8 cellular contexts compared by ENCODE assay signal in genomic region chr17:8151120-8151640, GRCh38. TPM values are rescaled to one million over a fixed set of nuclear protein-coding genes. Genes with fewer than 3 reads are reported as not detected.
DNase-seq lines count a peak whose midpoint lies in the region; ATAC-seq and TF ChIP-seq lines count a peak whose summit lies in the region.

No MANE protein-coding gene starts in this region.

- H3K36me3 ChIP-seq in suprapubic skin = peaks cover 54% of the 10 kb centered on the region

- TF ChIP-seq POLR2A in suprapubic skin (IDR thresholded peaks at IDR 0.05) = peak in 1 of 2 donors; percentile 34

- DNase-seq in AG09319 (ENCODE audit: extremely low read depth, low read depth) (peak; percentile 77), SK-MEL-5 (ENCODE audit: low read depth, low spot score) (peak; percentile 82), glutamatergic neuron (peak; percentile 82), omental fat pad (ENCODE audit: low spot score) (peak; percentile 69), suprapubic skin (ENCODE audit: low spot score in 2 of 2) (peak; percentile 93 to 95)

- peak overlapping the region; percentile 100 for H3K27ac ChIP-seq in suprapubic skin

- peak overlapping the region; percentile 98 for H3K4me3 ChIP-seq in suprapubic skin

- H3K27me3 Mint-ChIP-seq in activated naive CD8-positive, alpha-beta T cell = no peaks in the 10 kb centered on the region
- peaks cover 14% of the 10 kb centered on the region for H3K27me3 Mint-ChIP-seq in glutamatergic neuron (ENCODE audit: unreplicated experiment)

- 3% methylated on average over 5 of the region's 38 CpGs for WGBS in suprapubic skin

- H3K27ac Mint-ChIP-seq in activated naive CD8-positive, alpha-beta T cell = peak overlapping the region; percentile 28
- peak overlapping the region; percentile 73 for H3K27ac Mint-ChIP-seq in glutamatergic neuron (ENCODE audit: unreplicated experiment)

- TF ChIP-seq CTCF in AG09319 (IDR thresholded peaks at IDR 0.05; ENCODE audit: low read depth, low read length) (no peak), glutamatergic neuron (IDR thresholded peaks at IDR 0.05; ENCODE audit: partially characterized antibody, unreplicated experiment) (no peak), omental fat pad (IDR thresholded peaks at IDR 0.05) (no peak), suprapubic skin (IDR thresholded peaks at IDR 0.05) (no peak)

- peaks cover 15% of the 10 kb centered on the region for H3K4me1 Mint-ChIP-seq in activated naive CD8-positive, alpha-beta T cell (ENCODE audit: low read depth)
- peaks cover 20% of the 10 kb centered on the region for H3K4me1 Mint-ChIP-seq in glutamatergic neuron (ENCODE audit: low read depth, unreplicated experiment)

- TF ChIP-seq EP300 in suprapubic skin (IDR thresholded peaks at IDR 0.05) = peak; percentile 84

- H3K4me1 ChIP-seq in suprapubic skin = peaks cover 59% of the 10 kb centered on the region

- H3K36me3 Mint-ChIP-seq in activated naive CD8-positive, alpha-beta T cell = no peaks in the 10 kb centered on the region
- H3K36me3 Mint-ChIP-seq in glutamatergic neuron (ENCODE audit: unreplicated experiment) = no peaks in the 10 kb centered on the region

- H3K27me3 ChIP-seq in suprapubic skin = no peaks in the 10 kb centered on the region

- no peaks in the 10 kb centered on the region for H3K9me3 ChIP-seq in suprapubic skin

- H3K4me3 Mint-ChIP-seq in activated naive CD8-positive, alpha-beta T cell = peak overlapping the region; percentile 94
- no peak overlapping the region for H3K4me3 Mint-ChIP-seq in glutamatergic neuron (ENCODE audit: unreplicated experiment)

- peak; percentile 44 for ATAC-seq in GM19035 (IDR thresholded peaks at IDR 0.05; ENCODE audit: unreplicated experiment)
- peak; percentile 34 for ATAC-seq in HG03571 (IDR thresholded peaks at IDR 0.05; ENCODE audit: unreplicated experiment)
- peak; percentile 22 for ATAC-seq in omental fat pad (ENCODE audit: low FRiP score)

- in situ Hi-C loops in SK-MEL-5 (cut with HindIII; ENCODE audit: low pct_unique_long_range_greater_than_20kb, low sequenced_read_pairs) = no loop called here

- H3K9me3 Mint-ChIP-seq in activated naive CD8-positive, alpha-beta T cell (ENCODE audit: low read depth) = no peaks in the 10 kb centered on the region
- peaks cover 21% of the 10 kb centered on the region for H3K9me3 Mint-ChIP-seq in glutamatergic neuron (ENCODE audit: unreplicated experiment)

RNA-seq across cellular contexts. Expression of gene PER1, which starts 1.0 kb away (rescaled TPM):
- total RNA-seq in SK-MEL-5 (2014; rRNA removed; shearing (Covaris generic)) = 7.7 and 9.7 TPM in 2 replicates
- 10.9 and 11.0 TPM in 2 replicates for polyA plus RNA-seq in SK-MEL-5 (2015; cell fraction: cytosol; rRNA removed)
- polyA plus RNA-seq in SK-MEL-5 (2015; cell fraction: nucleus; rRNA removed) = 30.2 and 41.5 TPM in 2 replicates
- total RNA-seq in glutamatergic neuron (ENCODE audit: unreplicated experiment) = 64.6 TPM
- total RNA-seq in omental fat pad = 100 to 1,000 TPM in 2 of 4 donors, 10 to 100 TPM in 2; 78.8 to 169 (median 122) TPM
- total RNA-seq in suprapubic skin = 100 to 1,000 TPM; 272 to 655 (median 330) TPM

RNA-seq across cellular contexts. Expression of gene VAMP2, which starts 11.6 kb away (rescaled TPM):
- total RNA-seq in SK-MEL-5 (2014; rRNA removed; shearing (Covaris generic)) = 3.2 TPM in 2 replicates
- polyA plus RNA-seq in SK-MEL-5 (2015; cell fraction: cytosol; rRNA removed) = 18.2 and 24.3 TPM in 2 replicates
- 75.2 and 93.4 TPM in 2 replicates for polyA plus RNA-seq in SK-MEL-5 (2015; cell fraction: nucleus; rRNA removed)
- total RNA-seq in glutamatergic neuron (ENCODE audit: unreplicated experiment) = 117 TPM
- 10 to 100 TPM; 16.8 to 42.1 (median 21.2) TPM for total RNA-seq in omental fat pad
- total RNA-seq in suprapubic skin = 10 to 100 TPM; 41.2 to 64.3 (median 52.8) TPM

RNA-seq across cellular contexts. Expression of gene TMEM107, which starts 25.0 kb away (rescaled TPM):
- total RNA-seq in SK-MEL-5 (2014; rRNA removed; shearing (Covaris generic)) = 17.0 and 19.1 TPM in 2 replicates
- 12.5 and 17.2 TPM in 2 replicates for polyA plus RNA-seq in SK-MEL-5 (2015; cell fraction: cytosol; rRNA removed)
- 22.1 and 27.9 TPM in 2 replicates for polyA plus RNA-seq in SK-MEL-5 (2015; cell fraction: nucleus; rRNA removed)
- total RNA-seq in glutamatergic neuron (ENCODE audit: unreplicated experiment) = 12.8 TPM
- 10 to 100 TPM; 10.9 to 78.4 (median 34.1) TPM for total RNA-seq in omental fat pad
- total RNA-seq in suprapubic skin = 10 to 100 TPM; 13.7 to 21.4 (median 19.4) TPM

RNA-seq across cellular contexts. Expression of gene HES7, which starts 27.3 kb away (rescaled TPM):
- total RNA-seq in SK-MEL-5 (2014; rRNA removed; shearing (Covaris generic)) = not detected in 2 replicates
- polyA plus RNA-seq in SK-MEL-5 (2015; cell fraction: cytosol; rRNA removed) = 0.54 TPM in 1 of 2 replicates, not detected in the other
- polyA plus RNA-seq in SK-MEL-5 (2015; cell fraction: nucleus; rRNA removed) = 3.5 and 4.4 TPM in 2 replicates
- 2.2 TPM for total RNA-seq in glutamatergic neuron (ENCODE audit: unreplicated experiment)
- total RNA-seq in omental fat pad = under 1 TPM in 1 of 4 donors, not detected in 3; 0.46 TPM
- total RNA-seq in suprapubic skin = not detected

RNA-seq across cellular contexts. Expression of gene ALOXE3, which starts 32.9 kb away (rescaled TPM):
- total RNA-seq in SK-MEL-5 (2014; rRNA removed; shearing (Covaris generic)) = not detected in 2 replicates
- 0.06 and 0.39 TPM in 2 replicates for polyA plus RNA-seq in SK-MEL-5 (2015; cell fraction: cytosol; rRNA removed)
- polyA plus RNA-seq in SK-MEL-5 (2015; cell fraction: nucleus; rRNA removed) = not detected in 2 replicates
- total RNA-seq in glutamatergic neuron (ENCODE audit: unreplicated experiment) (not detected), omental fat pad (under 1 TPM in 2 of 4 donors, not detected in 2; 0.09 to 0.24 TPM), suprapubic skin (10 to 100 TPM; 44.5 to 95.3 (median 69.9) TPM)

Comparison
In these comparisons a context has a peak if more than half of its experiments do, and no peak if none do; other contexts are left out.
1. Peak in every context shown above with its lines: DNase-seq, ATAC-seq, H3K4me3 ChIP-seq and H3K27ac ChIP-seq.